ENCODE assay signal across 33 cellular contexts in genomic region chr4:189897667-189898066, GRCh38. TPM values are rescaled to one million over a fixed set of nuclear protein-coding genes. Genes with fewer than 3 reads are reported as not detected.
DNase-seq lines count a peak whose midpoint lies in the region; ATAC-seq, FAIRE-seq and TF ChIP-seq lines count a peak whose summit lies in the region.
"Had no signal": no experiment of that assay in that cellular context is flagged by ENCODE, and none has a peak within 500 bp of the region (broad histone marks: within the 10 kb centered on the region; RNA-seq: fewer than 3 reads in every experiment).

No MANE protein-coding gene starts in this region.

- TF ChIP-seq EP300 in K562 (IDR thresholded peaks at IDR 0.05; ENCODE audit: low read length): no peak
- TF ChIP-seq EP300 in esophagus muscularis mucosa (IDR thresholded peaks at IDR 0.05): no peak

- no peaks in the 10 kb centered on the region for H3K9me3 Mint-ChIP-seq in activated naive CD4-positive, alpha-beta T cell treated with anti-CD3 and anti-CD28 coated beads, Interleukin-2, amount 10 ng/mL, durations not matched to agents 7 days and 5 days
- H3K9me3 Mint-ChIP-seq: CD4-positive, alpha-beta T cell; CD8-positive, alpha-beta T cell had no signal

- intact Hi-C loops in K562 (cut with micrococcal nuclease): no loop called here
- intact Hi-C loops in esophagus muscularis mucosa (cut with DNase I): no loop called here

- H3K27me3 ChIP-seq in K562 (ENCODE audit: control insufficient read depth in 2 of 2, insufficient read depth in 2 of 2, low read length in 2 of 2): no peaks in the 10 kb centered on the region
- no peaks in the 10 kb centered on the region for H3K27me3 ChIP-seq in esophagus muscularis mucosa
- H3K27me3 ChIP-seq: BE2C; BLaER1; BLaER1 treated with 17β-estradiol and CSF1 and Interleukin-3, amounts not matched to agents 10 nM and 100 nM had no signal

- H3K4me1 Mint-ChIP-seq in activated naive CD4-positive, alpha-beta T cell treated with anti-CD3 and anti-CD28 coated beads, Interleukin-2, amount 10 ng/mL, durations not matched to agents 7 days and 5 days: no peaks in the 10 kb centered on the region
- H3K4me1 Mint-ChIP-seq: B cell; CD14-positive monocyte; CD8-positive, alpha-beta memory T cell had no signal

- no peaks in the 10 kb centered on the region for H3K36me3 Mint-ChIP-seq in activated naive CD4-positive, alpha-beta T cell treated with anti-CD3 and anti-CD28 coated beads, Interleukin-2, amount 10 ng/mL, durations not matched to agents 7 days and 5 days
- H3K36me3 Mint-ChIP-seq: CD14-positive monocyte; CD4-positive, alpha-beta memory T cell; CD4-positive, CD25-positive, alpha-beta regulatory T cell; CD8-positive, alpha-beta T cell had no signal

- H3K36me3 ChIP-seq in HEK293 (ENCODE audit: control insufficient read depth in 2 of 2, insufficient read depth in 1 of 2, low read length in 2 of 2): no peaks in the 10 kb centered on the region
- H3K36me3 ChIP-seq in K562 (ENCODE audit: control insufficient read depth, insufficient read depth, low read length): no peaks in the 10 kb centered on the region
- no peaks in the 10 kb centered on the region for H3K36me3 ChIP-seq in esophagus muscularis mucosa
- H3K36me3 ChIP-seq: BE2C; BLaER1; BLaER1 treated with 17β-estradiol and CSF1 and Interleukin-3, amounts not matched to agents 10 nM and 100 nM had no signal

- BruUV-seq in K562 (replicated peaks; lab: Mats Ljungman, UMichigan): no TSS peak

- WGBS in K562 (ENCODE audit: insufficient coverage, low coverage, missing lambda C conversion rate): 0% methylated on average over 3 of the region's 3 CpGs
- WGBS in esophagus muscularis mucosa: 89% methylated on average over 3 of the region's 3 CpGs

- H3K4me1 ChIP-seq in HEK293 (ENCODE audit: control insufficient read depth, insufficient read depth, low read length) (no peaks in the 10 kb centered on the region), K562 (replicated peaks in 1 of 2; ENCODE audit: control insufficient read depth in 2 of 2, insufficient read depth in 2 of 2, low read length in 2 of 2) (no peaks in the 10 kb centered on the region), esophagus muscularis mucosa (no peaks in the 10 kb centered on the region)
- H3K4me1 ChIP-seq: A549; BE2C; BLaER1; BLaER1 treated with 17β-estradiol and CSF1 and Interleukin-3, amounts not matched to agents 10 nM and 100 nM; Caco-2 had no signal

- H3K27me3 Mint-ChIP-seq in activated naive CD4-positive, alpha-beta T cell treated with anti-CD3 and anti-CD28 coated beads, Interleukin-2, amount 10 ng/mL, durations not matched to agents 7 days and 5 days: peaks cover 11% of the 10 kb centered on the region
- H3K27me3 Mint-ChIP-seq: B cell; CD4-positive, alpha-beta T cell; CD4-positive, CD25-positive, alpha-beta regulatory T cell had no signal

- no peak overlapping the region for H2AFZ ChIP-seq in K562 (ENCODE audit: low read depth, low read length)

- no peaks in the 10 kb centered on the region for H4K20me1 ChIP-seq in K562 (replicated peaks; ENCODE audit: control insufficient read depth, insufficient read depth, low read length)
- H4K20me1 ChIP-seq: BLaER1; BLaER1 treated with 17β-estradiol and CSF1 and Interleukin-3, amounts not matched to agents 10 nM and 100 nM had no signal

- no peaks in the 10 kb centered on the region for H3K9me1 ChIP-seq in K562 (ENCODE audit: control insufficient read depth, insufficient read depth, low read length)

- H3K4me3 Mint-ChIP-seq in activated naive CD4-positive, alpha-beta T cell treated with anti-CD3 and anti-CD28 coated beads, Interleukin-2, amount 10 ng/mL, durations not matched to agents 7 days and 5 days: no peak overlapping the region
- H3K4me3 Mint-ChIP-seq: B cell; CD14-positive monocyte; CD4-positive, alpha-beta memory T cell; CD4-positive, alpha-beta T cell; CD8-positive, alpha-beta memory T cell; CD8-positive, alpha-beta T cell had no signal

- H3K4me3 ChIP-seq in HEK293 (ENCODE audit: low read depth, low read length) (no peak overlapping the region), K562 (no peak overlapping the region), esophagus muscularis mucosa (no peak overlapping the region)
- H3K4me3 ChIP-seq: A549; BLaER1; BLaER1 treated with 17β-estradiol and CSF1 and Interleukin-3, amounts not matched to agents 10 nM and 100 nM had no signal

- H3K79me2 ChIP-seq in K562 (ENCODE audit: control insufficient read depth, insufficient read depth, low read length): no peaks in the 10 kb centered on the region

- DNase-seq in K562 (ENCODE audit: extremely low read depth in 1 of 4, low spot score in 3 of 4): no peak
- no peak for DNase-seq in activated naive CD4-positive, alpha-beta T cell treated with anti-CD3 and anti-CD28 coated beads, Interleukin-2, amount 10 ng/mL, durations not matched to agents 7 days and 5 days
- no peak for DNase-seq in esophagus muscularis mucosa (ENCODE audit: extremely low spot score)
- DNase-seq: 8988T; ACHN; AML-193; BE2C; C1 segment of cervical spinal cord; Caco-2; Calu3; CD4-positive, alpha-beta memory T cell; CD4-positive, alpha-beta T cell; CD4-positive, CD25-positive, alpha-beta regulatory T cell; CD8-positive, alpha-beta memory T cell; CD8-positive, alpha-beta T cell; COR-L47; DMS 273 treated with DMSO at 0.1 percent for 48 hours; DMS153; DMS53; DMS79; DMS79 treated with DMSO at 0.1 percent for 48 hours; DND-41; EL had no signal

- no peak for FAIRE-seq in K562 (lab: Jason Lieb, UNC)
- FAIRE-seq: A204.1, A549, D721Med had no signal

- CTCF ChIA-PET in HEK293 (lab: Yijun Ruan, JAX): interaction anchor here (0.6 kb wide), 1 partner anchor 25 kb away, joined by 4 read pairs; no protein-coding TSS in a partner anchor
- CTCF ChIA-PET in K562 (lab: Yijun Ruan, JAX; ENCODE audit: low intra/inter-chr PET ratio): no interaction called here
- CTCF ChIA-PET in activated naive CD4-positive, alpha-beta T cell treated with anti-CD3 and anti-CD28 coated beads, Interleukin-2, amount 10 ng/mL, durations not matched to agents 7 days and 5 days (lab: Charles Lee): no interaction called here

- H3K27ac Mint-ChIP-seq in activated naive CD4-positive, alpha-beta T cell treated with anti-CD3 and anti-CD28 coated beads, Interleukin-2, amount 10 ng/mL, durations not matched to agents 7 days and 5 days: no peak overlapping the region
- H3K27ac Mint-ChIP-seq: B cell; CD4-positive, alpha-beta memory T cell; CD4-positive, alpha-beta T cell; CD4-positive, CD25-positive, alpha-beta regulatory T cell; CD8-positive, alpha-beta T cell had no signal

- TF ChIP-seq CTCF in HEK293 (tag by site-specific recombination; IDR thresholded peaks at IDR 0.05) (no peak), K562 (IDR thresholded peaks at IDR 0.05 in 2 of 3, conservative IDR thresholded peaks at IDR 0.05 in 1 of 3; ENCODE audit: insufficient read depth in 2 of 3, low read depth in 1 of 3, low read length in 3 of 3) (no peak), esophagus muscularis mucosa (IDR thresholded peaks at IDR 0.05) (no peak)

- ATAC-seq in K562: no peak
- ATAC-seq: A549; CD8-positive, alpha-beta T cell had no signal

- TF ChIP-seq RAD21 in K562 (CRISPR knock-in tag; conservative IDR thresholded peaks at IDR 0.05 in 1 of 2, IDR thresholded peaks at IDR 0.05 in 1 of 2): no peak

- no peak overlapping the region for H3K4me2 ChIP-seq in K562 (ENCODE audit: insufficient read depth, low read length)
- H3K4me2 ChIP-seq: A549; BLaER1; BLaER1 treated with 17β-estradiol and CSF1 and Interleukin-3, amounts not matched to agents 10 nM and 100 nM had no signal

- in situ Hi-C loops in K562 (cut with MboI): no loop called here

- POLR2A ChIA-PET in HEK293 (lab: Yijun Ruan, JAX) (no interaction called here), K562 (lab: Yijun Ruan, JAX) (no interaction called here)

- TF ChIP-seq POLR2A in K562 (conservative IDR thresholded peaks at IDR 0.05) (no peak), esophagus muscularis mucosa (IDR thresholded peaks at IDR 0.05; ENCODE audit: low read depth) (no peak)

- H3K9ac ChIP-seq in K562 (ENCODE audit: insufficient read depth in 1 of 2, low read depth in 2 of 2, low read length in 2 of 2): no peak overlapping the region
- H3K9ac ChIP-seq: BLaER1; BLaER1 treated with 17β-estradiol and CSF1 and Interleukin-3, amounts not matched to agents 10 nM and 100 nM had no signal

- H3K9me3 ChIP-seq in HEK293 (ENCODE audit: control insufficient read depth, insufficient read depth, low read depth, low read length) (no peaks in the 10 kb centered on the region), K562 (replicated peaks; ENCODE audit: control insufficient read depth, insufficient read depth, low read depth, low read length) (no peaks in the 10 kb centered on the region), esophagus muscularis mucosa (no peaks in the 10 kb centered on the region)
- H3K9me3 ChIP-seq: A549; BE2C; BLaER1; BLaER1 treated with 17β-estradiol and CSF1 and Interleukin-3, amounts not matched to agents 10 nM and 100 nM; Caco-2 had no signal

- H3K27ac ChIP-seq in HEK293 (ENCODE audit: extremely low read depth, low read depth, low read length) (no peak overlapping the region), K562 (ENCODE audit: extremely low read depth, low read depth, low read length) (no peak overlapping the region), esophagus muscularis mucosa (replicated peaks in 1 of 4) (no peak overlapping the region)
- H3K27ac ChIP-seq: 22Rv1; A549; BLaER1; BLaER1 treated with 17β-estradiol and CSF1 and Interleukin-3, amounts not matched to agents 10 nM and 100 nM; C4-2B had no signal

TF ChIP-seq in HEK293, 187 proteins besides CTCF, POLR2A, EP300 and RAD21 (continues in another document):
- TF ChIP-seq ZNF366 (tag by site-specific recombination; conservative IDR thresholded peaks at IDR 0.05): peak; percentile 72

TF ChIP-seq in K562, 482 proteins besides CTCF, POLR2A, EP300 and RAD21 (continues in another document):
- no peak for TF ChIP-seq ARNT (IDR thresholded peaks at IDR 0.05)

RNA-seq across cellular contexts. Expression of gene FRG1, which starts 43.0 kb away (rescaled TPM):
- 12.3 and 28.1 TPM in 2 replicates for total RNA-seq in K562 (2011; cell fraction: chromatin; rRNA removed; ENCODE audit: low replicate concordance)
- 9.7 and 10.8 TPM in 2 replicates for total RNA-seq in K562 (2011; cell fraction: nucleolus; rRNA removed)
- 12.7 and 14.7 TPM in 2 replicates for total RNA-seq in K562 (2011; cell fraction: nucleoplasm; rRNA removed)
- 59.1 and 81.2 TPM in 2 replicates for total RNA-seq in K562 (2014; rRNA removed)
- 112 and 128 TPM in 2 replicates for total RNA-seq in K562 (2014; rRNA removed; fragmentation: Illumina TruSeq; extraction: Trizol)
- total RNA-seq in K562 (2015; rRNA removed; fragmentation: Illumina TruSeq; extraction: Trizol): 110 and 123 TPM in 2 replicates
- 68.8 and 74.7 TPM in 2 replicates for total RNA-seq in K562 (2021)
- polyA plus RNA-seq in K562 (2011; rRNA removed): 34.0 and 36.4 TPM in 2 replicates
- 5.6 and 9.2 TPM in 2 replicates for polyA plus RNA-seq in K562 (2011; cell fraction: cytosol; rRNA removed)
- polyA plus RNA-seq in K562 (2011; cell fraction: nucleus; rRNA removed): 12.6 and 17.9 TPM in 2 replicates
- 74.2 and 74.8 TPM in 2 replicates for polyA plus RNA-seq in K562 (2012)
- 101 and 130 TPM in 2 replicates for polyA plus RNA-seq in K562 (2014; fragmentation: Illumina TruSeq; extraction: Trizol)
- polyA plus RNA-seq in K562 (2014; fragmentation: Nextera tagmentation; extraction: Ambion mirVana): 100 to 1,000 TPM; 158 to 203 TPM
- polyA plus RNA-seq in K562 (2014; rRNA removed): 71.7 and 93.0 TPM in 2 replicates
- polyA minus RNA-seq in K562 (2011; rRNA and poly(A)+ RNA removed): 21.2 and 23.5 TPM in 2 replicates
- 7.4 and 13.2 TPM in 2 replicates for polyA minus RNA-seq in K562 (2011; cell fraction: cytosol; rRNA and poly(A)+ RNA removed)
- 8.8 and 22.3 TPM in 2 replicates for polyA minus RNA-seq in K562 (2011; cell fraction: nucleus; rRNA and poly(A)+ RNA removed)
- total RNA-seq in esophagus muscularis mucosa: 10 to 100 TPM; 30.7 to 40.0 (median 36.7) TPM
